12 cellular contexts compared by ENCODE assay signal in the genomic region with DNA sequence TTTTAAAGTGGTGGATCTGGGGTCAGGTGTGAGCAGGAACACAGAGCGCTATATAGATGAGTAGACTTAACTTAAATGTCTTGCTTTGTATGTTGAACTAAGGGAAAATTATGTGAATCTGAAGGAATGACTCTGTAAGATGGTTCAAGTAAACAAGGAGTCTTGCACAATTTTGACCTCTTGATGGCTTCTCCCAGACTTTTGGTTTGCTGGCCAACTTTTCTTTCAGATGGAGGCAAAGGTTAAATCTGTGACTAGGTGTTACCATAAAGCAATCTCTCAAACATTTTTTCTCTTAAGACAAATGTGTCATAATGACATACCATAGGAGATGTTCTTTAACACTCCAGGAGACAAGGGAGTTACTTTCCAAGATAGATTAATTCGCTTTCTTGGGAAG.
DNase-seq lines count a peak whose midpoint lies in the region; ATAC-seq and TF ChIP-seq lines count a peak whose summit lies in the region.
"Had no signal": no experiment of that assay in that cellular context is flagged by ENCODE, and none has a peak within 500 bp of the region (broad histone marks: within the 10 kb centered on the region; RNA-seq: fewer than 3 reads in every experiment).

No MANE protein-coding gene starts in this region.

- H3K79me2 ChIP-seq in neural progenitor cell (ENCODE audit: low read depth), result no peaks in the 10 kb centered on the region

- H3K9me3 ChIP-seq in neural progenitor cell (ENCODE audit: low read depth), result no peaks in the 10 kb centered on the region
- H3K9me3 ChIP-seq in CD8-positive, alpha-beta T cell (ENCODE audit: low read length), result no peaks in the 10 kb centered on the region
- H3K9me3 ChIP-seq: A549, BE2C had no signal

- no peaks in the 10 kb centered on the region for H3K9me3 Mint-ChIP-seq in neural progenitor cell
- H3K9me3 Mint-ChIP-seq in CD8-positive, alpha-beta T cell, result no peaks in the 10 kb centered on the region

- H3K36me3 Mint-ChIP-seq in neural progenitor cell, result no peaks in the 10 kb centered on the region
- no peaks in the 10 kb centered on the region for H3K36me3 Mint-ChIP-seq in CD8-positive, alpha-beta T cell

- H4K20me1 ChIP-seq in neural progenitor cell (ENCODE audit: low read depth), result no peaks in the 10 kb centered on the region

- peak; percentile 3 for ATAC-seq in HG03354 (IDR thresholded peaks at IDR 0.05; ENCODE audit: poor library complexity, severe bottlenecking, unreplicated experiment)
- ATAC-seq in CD8-positive, alpha-beta T cell, result no peak

- H3K4me2 ChIP-seq in neural progenitor cell, result peak overlapping the region; percentile 12
- H3K4me2 ChIP-seq: A549 had no signal

- no peak overlapping the region for H3K27ac ChIP-seq in neural progenitor cell
- H3K27ac ChIP-seq in CD8-positive, alpha-beta T cell (ENCODE audit: low read depth, low read length), result no peak overlapping the region
- H3K27ac ChIP-seq: A549, C4-2B, GM23248 had no signal

- no peak overlapping the region for H3K4me3 ChIP-seq in cardiac fibroblast (replicated peaks in 1 of 2; ENCODE audit: low read depth in 2 of 2, low read length in 2 of 2)
- no peak overlapping the region for H3K4me3 ChIP-seq in fibroblast of villous mesenchyme (ENCODE audit: low read depth, low read length)
- no peak overlapping the region for H3K4me3 ChIP-seq in neural progenitor cell
- H3K4me3 ChIP-seq in CD8-positive, alpha-beta T cell (ENCODE audit: low read depth, low read length), result no peak overlapping the region
- H3K4me3 ChIP-seq: A549, GM12878, GM23248 had no signal

- H2AFZ ChIP-seq in neural progenitor cell (replicated peaks), result no peak overlapping the region
- H2AFZ ChIP-seq: GM23248 had no signal

- CTCF ChIA-PET in CD8-positive, alpha-beta T cell (lab: Charles Lee), result interaction anchor here (0.7 to 3.2 kb wide), 7 partner anchors 11 to 867 kb away, joined by 3 to 11 read pairs (median 4); no protein-coding TSS in a partner anchor

- H3K4me1 Mint-ChIP-seq in neural progenitor cell, result peaks cover 8% of the 10 kb centered on the region
- no peaks in the 10 kb centered on the region for H3K4me1 Mint-ChIP-seq in CD8-positive, alpha-beta T cell (ENCODE audit: low read depth)

- POLR2A ChIA-PET in CD8-positive, alpha-beta T cell (lab: Charles Lee), result no interaction called here

- H3K27me3 Mint-ChIP-seq in neural progenitor cell (ENCODE audit: insufficient read depth, low read depth), result no peaks in the 10 kb centered on the region
- H3K27me3 Mint-ChIP-seq in CD8-positive, alpha-beta T cell (ENCODE audit: low read depth), result no peaks in the 10 kb centered on the region

- H3K36me3 ChIP-seq in neural progenitor cell, result no peaks in the 10 kb centered on the region
- H3K36me3 ChIP-seq in CD8-positive, alpha-beta T cell (ENCODE audit: insufficient read depth, low read length), result no peaks in the 10 kb centered on the region
- H3K36me3 ChIP-seq: BE2C had no signal

- no peak overlapping the region for H3K27ac Mint-ChIP-seq in neural progenitor cell
- H3K27ac Mint-ChIP-seq in CD8-positive, alpha-beta T cell, result no peak overlapping the region

- no peak overlapping the region for H3K9ac ChIP-seq in neural progenitor cell
- H3K9ac ChIP-seq: GM23248 had no signal

- H3F3A ChIP-seq in neural progenitor cell (ENCODE audit: low read depth), result no peaks in the 10 kb centered on the region

- TF ChIP-seq CTCF in cardiac fibroblast (IDR thresholded peaks at IDR 0.05; ENCODE audit: low read depth, low read length) (no peak), fibroblast of villous mesenchyme (IDR thresholded peaks at IDR 0.05; ENCODE audit: insufficient read depth, low read depth, low read length) (no peak), neural progenitor cell (IDR thresholded peaks at IDR 0.05) (no peak)
- TF ChIP-seq CTCF in CD8-positive, alpha-beta T cell (IDR thresholded peaks at IDR 0.05), result no peak

- intact Hi-C loops in CD8-positive, alpha-beta T cell (cut with DNase I, micrococcal nuclease), result loop anchor here (1.0 to 10.0 kb wide), 7 partner anchors 189 to 1340 kb away; a partner anchor contains a TSS

- H3K4me3 Mint-ChIP-seq in neural progenitor cell, result no peak overlapping the region
- no peak overlapping the region for H3K4me3 Mint-ChIP-seq in CD8-positive, alpha-beta T cell

- H3K27me3 ChIP-seq in neural progenitor cell, result no peaks in the 10 kb centered on the region
- H3K27me3 ChIP-seq in CD8-positive, alpha-beta T cell (ENCODE audit: insufficient read depth, low read length), result no peaks in the 10 kb centered on the region
- H3K27me3 ChIP-seq: BE2C had no signal

- H3K4me1 ChIP-seq in neural progenitor cell, result peaks cover 7% of the 10 kb centered on the region
- no peaks in the 10 kb centered on the region for H3K4me1 ChIP-seq in CD8-positive, alpha-beta T cell (ENCODE audit: insufficient read depth, low read length)
- H3K4me1 ChIP-seq: A549 had no signal

- DNase-seq in cardiac fibroblast (ENCODE audit: low read depth in 2 of 2) (peak; percentile 4 to 5), fibroblast of villous mesenchyme (ENCODE audit: low read depth) (peak; percentile 7), neural progenitor cell (ENCODE audit: low spot score) (peak; percentile 6), NAMALWA (ENCODE audit: low spot score) (no peak), SHP77 (lab: John Stamatoyannopoulos, UW) (no peak)
- no peak for DNase-seq in CD8-positive, alpha-beta T cell

Comparison
In these comparisons a context has a peak if more than half of its experiments do, and no peak if none do; other contexts are left out.
1. DNase-seq: peak in cardiac fibroblast (2 of 2), fibroblast of villous mesenchyme (single experiment) and neural progenitor cell (single experiment); none in NAMALWA (single experiment), SHP77 (0 of 2) and CD8-positive, alpha-beta T cell (0 of 7).